14 cellular contexts compared by ENCODE assay signal in genomic region chr11:19680824-19681368, GRCh38. TPM values are rescaled to one million over a fixed set of nuclear protein-coding genes. Genes with fewer than 3 reads are reported as not detected.
DNase-seq lines count a peak whose midpoint lies in the region; ATAC-seq and TF ChIP-seq lines count a peak whose summit lies in the region.
"Had no signal": no experiment of that assay in that cellular context is flagged by ENCODE, and none has a peak within 500 bp of the region (broad histone marks: within the 10 kb centered on the region; RNA-seq: fewer than 3 reads in every experiment).

No MANE protein-coding gene starts in this region.

- H3K9ac ChIP-seq in muscle layer of colon (ENCODE audit: low read length) = peak overlapping the region; percentile 29

- TF ChIP-seq EP300 in transverse colon (IDR thresholded peaks at IDR 0.05; ENCODE audit: low read depth) = no peak

- TF ChIP-seq CTCF in heart left ventricle (IDR thresholded peaks at IDR 0.05) (no peak), brain microvascular endothelial cell (IDR thresholded peaks at IDR 0.05; ENCODE audit: low read depth, low read length, missing control alignments) (no peak), transverse colon (IDR thresholded peaks at IDR 0.05) (no peak)

- intact Hi-C loops in heart left ventricle (cut with DNase I) (loop anchor here in 2 of 10 donors (2.0 kb wide), 1 partner anchor 32 kb away; the partner anchor contains the start of gene NAV2 (in 2 of the 2)), cardiac septum (cut with DNase I) (loop anchor here (2.0 kb wide), 2 partner anchors 16 to 32 kb away; partner anchors contain the start of gene NAV2), transverse colon (cut with DNase I; ENCODE audit: low total_unique reads) (loop anchor here (5.0 kb wide), 1 partner anchor 114 kb away; no protein-coding TSS in a partner anchor)

- TF ChIP-seq POLR2A in heart left ventricle (IDR thresholded peaks at IDR 0.05) (no peak), transverse colon (IDR thresholded peaks at IDR 0.05) (no peak)

- no peak for DNase-seq in heart left ventricle
- no peak for DNase-seq in cardiac septum (ENCODE audit: low spot score)
- no peak for DNase-seq in brain microvascular endothelial cell
- DNase-seq in transverse colon = no peak
- no peak for DNase-seq in NCI-H774 (lab: John Stamatoyannopoulos, UW)
- DNase-seq in Kasumi-1 (lab: John Stamatoyannopoulos, UW) = no peak
- DNase-seq: activated CD4-positive, alpha-beta memory T cell treated with anti-CD3 and anti-CD28 coated beads for 36 hours; activated effector memory CD4-positive, alpha-beta T cell treated with anti-CD3 and anti-CD28 coated beads, Interleukin-2, amount 50 U/mL, for 16 hours; CD8-positive, alpha-beta memory T cell; NCI-H1436; NCI-H510A had no signal

- H3K4me3 ChIP-seq in heart left ventricle = no peak overlapping the region
- no peak overlapping the region for H3K4me3 ChIP-seq in brain microvascular endothelial cell (ENCODE audit: low read depth, low read length)
- H3K4me3 ChIP-seq in muscle layer of colon (ENCODE audit: low read depth in 1 of 2, low read length in 2 of 2) = no peak overlapping the region
- H3K4me3 ChIP-seq in transverse colon = no peak overlapping the region

- H3K4me1 ChIP-seq in heart left ventricle = peaks cover 2 to 80% (median 44%) of the 10 kb centered on the region in 12 donors
- peaks cover 91% of the 10 kb centered on the region for H3K4me1 ChIP-seq in muscle layer of colon (ENCODE audit: insufficient read depth, low read length)
- peaks cover 5 to 38% (median 11%) of the 10 kb centered on the region in 4 donors for H3K4me1 ChIP-seq in transverse colon

- H3K36me3 ChIP-seq in heart left ventricle = no peaks in the 10 kb centered on the region
- no peaks in the 10 kb centered on the region for H3K36me3 ChIP-seq in brain microvascular endothelial cell (replicated peaks)
- no peaks in the 10 kb centered on the region for H3K36me3 ChIP-seq in muscle layer of colon (ENCODE audit: insufficient read depth, low read length)
- H3K36me3 ChIP-seq in transverse colon = no peaks in the 10 kb centered on the region

- ATAC-seq in heart left ventricle = no peak
- ATAC-seq in HG03159 (IDR thresholded peaks at IDR 0.05; ENCODE audit: unreplicated experiment) = no peak

- H3K27ac ChIP-seq in heart left ventricle = peak overlapping the region in 11 of 12 donors; percentile 43 to 88 (median 78)
- H3K27ac ChIP-seq in brain microvascular endothelial cell = peak overlapping the region; percentile 59
- H3K27ac ChIP-seq in muscle layer of colon (ENCODE audit: low read depth, low read length) = peak overlapping the region; percentile 61
- peak overlapping the region; percentile 77 to 83 (median 80) for H3K27ac ChIP-seq in transverse colon
- H3K27ac ChIP-seq: 22Rv1 had no signal

- WGBS in heart left ventricle, 4 donors = 67 to 79% (median 77%) methylated on average over 4 of the region's 4 CpGs
- WGBS in transverse colon (ENCODE audit: low coverage in 1 of 2), 2 donors = 56 to 62% methylated on average over 2 to 4 of the region's 4 CpGs

- in situ Hi-C loops in brain microvascular endothelial cell (cut with HindIII; ENCODE audit: low pct_ligation_motif_present, low sequenced_read_pairs) (no loop called here), transverse colon (cut with MboI; ENCODE audit: low pct_ligation_motif_present in 1 of 4, low pct_unique_long_range_greater_than_20kb in 1 of 4, low sequenced_read_pairs in 3 of 4) (no loop called here)

- H3K27me3 ChIP-seq in heart left ventricle (no peaks in the 10 kb centered on the region), brain microvascular endothelial cell (replicated peaks) (no peaks in the 10 kb centered on the region), muscle layer of colon (ENCODE audit: control insufficient read depth in 1 of 2, insufficient read depth in 2 of 2, low read length in 2 of 2) (no peaks in the 10 kb centered on the region), transverse colon (no peaks in the 10 kb centered on the region)

- H3K9me3 ChIP-seq in heart left ventricle (no peaks in the 10 kb centered on the region), muscle layer of colon (ENCODE audit: low read length) (no peaks in the 10 kb centered on the region), transverse colon (no peaks in the 10 kb centered on the region)

RNA-seq across cellular contexts. Expression of gene NAV2, which starts 31.7 kb away (rescaled TPM):
- total RNA-seq in heart left ventricle = 10 to 100 TPM; 12.3 to 46.5 (median 25.4) TPM
- polyA plus RNA-seq in heart left ventricle = 10 to 100 TPM in 1 of 2 donors, 1 to 10 TPM in 1; 7.6 to 20.2 TPM
- total RNA-seq in cardiac septum = 50.8 TPM
- 10 to 100 TPM in 3 of 4 donors, 1 to 10 TPM in 1; 9.6 to 40.0 (median 23.1) TPM for total RNA-seq in transverse colon
